In the genomic region with DNA sequence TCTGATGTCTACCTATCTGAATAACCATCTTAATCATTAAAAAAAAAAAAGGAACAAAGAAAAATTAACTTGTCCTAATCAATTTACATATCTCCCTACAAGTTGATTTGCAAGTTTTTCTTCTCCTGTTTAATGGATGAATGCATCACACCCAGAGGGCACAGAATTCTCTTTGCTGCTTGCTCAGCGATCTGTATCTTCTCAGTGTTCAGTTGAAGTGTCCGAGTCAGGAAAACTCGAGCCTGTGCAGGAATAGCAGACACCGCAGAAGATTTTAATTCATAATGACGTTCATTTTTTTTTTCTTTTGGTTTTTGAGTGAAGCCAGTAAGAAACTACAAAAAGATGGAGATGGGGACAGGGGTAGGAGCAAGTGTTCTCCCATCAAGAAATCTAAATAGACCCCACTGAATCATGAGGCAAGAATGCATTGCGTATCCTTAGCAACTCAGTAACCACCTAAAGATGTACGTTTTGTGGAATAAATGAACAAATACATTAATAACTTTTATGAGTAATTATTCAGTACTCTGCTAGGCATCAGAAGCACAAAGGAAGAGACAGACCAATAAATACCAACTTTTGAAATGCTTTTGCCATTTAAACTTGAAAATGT, we compare ENCODE assay signal across 1 cellular context.
TF ChIP-seq lines count a peak whose summit lies in the region.

No MANE protein-coding gene starts in this region.

TF ChIP-seq in GM23338, 12 proteins besides CTCF, POLR2A, EP300 and RAD21:
- TF ChIP-seq ZNF462 (CRISPR knock-in tag; IDR thresholded peaks at IDR 0.05) = no peak
- no peak for TF ChIP-seq ZNF114 (CRISPR knock-in tag; IDR thresholded peaks at IDR 0.05)
- TF ChIP-seq, protein P1, sequence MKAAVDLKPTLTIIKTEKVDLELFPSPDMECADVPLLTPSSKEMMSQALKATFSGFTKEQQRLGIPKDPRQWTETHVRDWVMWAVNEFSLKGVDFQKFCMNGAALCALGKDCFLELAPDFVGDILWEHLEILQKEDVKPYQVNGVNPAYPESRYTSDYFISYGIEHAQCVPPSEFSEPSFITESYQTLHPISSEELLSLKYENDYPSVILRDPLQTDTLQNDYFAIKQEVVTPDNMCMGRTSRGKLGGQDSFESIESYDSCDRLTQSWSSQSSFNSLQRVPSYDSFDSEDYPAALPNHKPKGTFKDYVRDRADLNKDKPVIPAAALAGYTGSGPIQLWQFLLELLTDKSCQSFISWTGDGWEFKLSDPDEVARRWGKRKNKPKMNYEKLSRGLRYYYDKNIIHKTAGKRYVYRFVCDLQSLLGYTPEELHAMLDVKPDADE (IDR thresholded peaks at IDR 0.05) = no peak
- no peak for TF ChIP-seq CREB1 (CRISPR knock-in tag; IDR thresholded peaks at IDR 0.05; ENCODE audit: low read depth)
- TF ChIP-seq POLR2AphosphoS5 (IDR thresholded peaks at IDR 0.05; ENCODE audit: low read depth) = no peak
- TF ChIP-seq EZH2phosphoT487 (IDR thresholded peaks at IDR 0.05; ENCODE audit: unreplicated experiment) = no peak
- TF ChIP-seq JUNB (IDR thresholded peaks at IDR 0.05; ENCODE audit: unreplicated experiment) = no peak
- no peak for TF ChIP-seq EZH2 (IDR thresholded peaks at IDR 0.05; ENCODE audit: low read depth, unreplicated experiment)
- no peak for TF ChIP-seq NANOG (IDR thresholded peaks at IDR 0.05; ENCODE audit: borderline replicate concordance)
- TF ChIP-seq REST (IDR thresholded peaks at IDR 0.05; ENCODE audit: unreplicated experiment) = no peak
- no peak for TF ChIP-seq ZNF331 (CRISPR knock-in tag; IDR thresholded peaks at IDR 0.05; ENCODE audit: low read depth)
- no peak for TF ChIP-seq STAT1 (IDR thresholded peaks at IDR 0.05; ENCODE audit: unreplicated experiment)
